In genomic region chr14:93115920-93116675, GRCh38 we compare ENCODE assay signal across 1 cellular context.
TF ChIP-seq lines count a peak whose summit lies in the region.

Gene ITPK1 (minus strand): TSS chr14:93115925. CDS start chr14:93115163, 762 bp downstream.

TF ChIP-seq in HepG2, 621 proteins besides CTCF, POLR2A, EP300 and RAD21 (continued from another document and continues in another):
- TF ChIP-seq ZMYM3 (CRISPR knock-in tag; IDR thresholded peaks at IDR 0.05): 0 out of 2 replicates have a peak, but pooled peaks have one; percentile 26
- peak; percentile 3; the same call in 1 of the 2 replicates for TF ChIP-seq PHF8 (CRISPR knock-in tag; IDR thresholded peaks at IDR 0.05)
- peak; percentile 6 for TF ChIP-seq ASH2L (IDR thresholded peaks at IDR 0.05; ENCODE audit: insufficient read length, low read depth, low read length)
- peak; percentile 57; the same call in 1 of the 2 replicates for TF ChIP-seq ETV5 (CRISPR knock-in tag; IDR thresholded peaks at IDR 0.05; ENCODE audit: borderline replicate concordance)
- peak; percentile 28; the same call in 1 of the 2 replicates for TF ChIP-seq SALL1 (CRISPR knock-in tag; IDR thresholded peaks at IDR 0.05)
- TF ChIP-seq, protein P1, sequence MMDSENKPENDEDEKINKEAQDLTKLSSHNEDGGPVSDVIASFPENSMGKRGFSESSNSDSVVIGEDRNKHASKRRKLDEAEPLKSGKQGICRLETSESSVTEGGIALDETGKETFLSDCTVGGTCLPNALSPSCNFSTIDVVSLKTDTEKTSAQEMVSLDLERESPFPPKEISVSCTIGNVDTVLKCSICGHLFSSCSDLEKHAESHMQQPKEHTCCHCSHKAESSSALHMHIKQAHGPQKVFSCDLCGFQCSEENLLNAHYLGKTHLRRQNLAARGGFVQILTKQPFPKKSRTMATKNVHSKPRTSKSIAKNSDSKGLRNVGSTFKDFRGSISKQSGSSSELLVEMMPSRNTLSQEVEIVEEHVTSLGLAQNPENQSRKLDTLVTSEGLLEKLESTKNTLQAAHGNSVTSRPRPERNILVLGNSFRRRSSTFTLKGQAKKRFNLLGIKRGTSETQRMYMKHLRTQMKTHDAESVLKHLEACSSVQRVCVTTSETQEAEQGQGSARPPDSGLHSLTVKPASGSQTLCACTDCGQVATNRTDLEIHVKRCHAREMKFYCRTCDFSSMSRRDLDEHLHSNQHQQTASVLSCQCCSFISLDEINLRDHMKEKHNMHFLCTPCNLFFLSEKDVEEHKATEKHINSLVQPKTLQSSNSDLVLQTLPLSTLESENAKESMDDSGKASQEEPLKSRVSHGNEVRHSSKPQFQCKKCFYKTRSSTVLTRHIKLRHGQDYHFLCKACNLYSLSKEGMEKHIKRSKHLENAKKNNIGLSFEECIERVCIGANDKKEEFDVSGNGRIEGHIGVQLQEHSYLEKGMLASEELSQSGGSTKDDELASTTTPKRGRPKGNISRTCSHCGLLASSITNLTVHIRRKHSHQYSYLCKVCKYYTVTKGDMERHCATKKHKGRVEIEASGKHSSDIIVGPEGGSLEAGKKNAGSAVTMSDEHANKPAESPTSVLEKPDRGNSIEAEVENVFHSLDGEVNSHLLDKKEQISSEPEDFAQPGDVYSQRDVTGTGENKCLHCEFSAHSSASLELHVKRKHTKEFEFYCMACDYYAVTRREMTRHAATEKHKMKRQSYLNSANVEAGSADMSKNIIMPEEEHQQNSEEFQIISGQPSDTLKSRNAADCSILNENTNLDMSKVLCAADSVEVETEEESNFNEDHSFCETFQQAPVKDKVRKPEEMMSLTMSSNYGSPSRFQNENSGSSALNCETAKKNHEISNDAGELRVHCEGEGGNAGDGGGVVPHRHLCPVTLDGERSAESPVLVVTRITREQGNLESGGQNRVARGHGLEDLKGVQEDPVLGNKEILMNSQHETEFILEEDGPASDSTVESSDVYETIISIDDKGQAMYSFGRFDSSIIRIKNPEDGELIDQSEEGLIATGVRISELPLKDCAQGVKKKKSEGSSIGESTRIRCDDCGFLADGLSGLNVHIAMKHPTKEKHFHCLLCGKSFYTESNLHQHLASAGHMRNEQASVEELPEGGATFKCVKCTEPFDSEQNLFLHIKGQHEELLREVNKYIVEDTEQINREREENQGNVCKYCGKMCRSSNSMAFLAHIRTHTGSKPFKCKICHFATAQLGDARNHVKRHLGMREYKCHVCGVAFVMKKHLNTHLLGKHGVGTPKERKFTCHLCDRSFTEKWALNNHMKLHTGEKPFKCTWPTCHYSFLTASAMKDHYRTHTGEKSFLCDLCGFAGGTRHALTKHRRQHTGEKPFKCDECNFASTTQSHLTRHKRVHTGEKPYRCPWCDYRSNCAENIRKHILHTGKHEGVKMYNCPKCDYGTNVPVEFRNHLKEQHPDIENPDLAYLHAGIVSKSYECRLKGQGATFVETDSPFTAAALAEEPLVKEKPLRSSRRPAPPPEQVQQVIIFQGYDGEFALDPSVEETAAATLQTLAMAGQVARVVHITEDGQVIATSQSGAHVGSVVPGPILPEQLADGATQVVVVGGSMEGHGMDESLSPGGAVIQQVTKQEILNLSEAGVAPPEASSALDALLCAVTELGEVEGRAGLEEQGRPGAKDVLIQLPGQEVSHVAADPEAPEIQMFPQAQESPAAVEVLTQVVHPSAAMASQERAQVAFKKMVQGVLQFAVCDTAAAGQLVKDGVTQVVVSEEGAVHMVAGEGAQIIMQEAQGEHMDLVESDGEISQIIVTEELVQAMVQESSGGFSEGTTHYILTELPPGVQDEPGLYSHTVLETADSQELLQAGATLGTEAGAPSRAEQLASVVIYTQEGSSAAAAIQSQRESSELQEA (CRISPR knock-in tag; IDR thresholded peaks at IDR 0.05; ENCODE audit: not compliant biosample characterization): no peak
- 0 out of 2 replicates have a peak, but pooled peaks have one; percentile 2 for TF ChIP-seq RBFOX2 (IDR thresholded peaks at IDR 0.05; ENCODE audit: low read depth, low read length)
- TF ChIP-seq ZNF629 (CRISPR knock-in tag; conservative IDR thresholded peaks at IDR 0.05): 0 out of 2 replicates have a peak, but pooled peaks have one; percentile 53
- TF ChIP-seq JUNB (CRISPR knock-in tag; IDR thresholded peaks at IDR 0.05; ENCODE audit: borderline replicate concordance): no peak
- no peak for TF ChIP-seq ZNF546 (CRISPR knock-in tag; conservative IDR thresholded peaks at IDR 0.05)
- TF ChIP-seq ZNF414 (CRISPR knock-in tag; IDR thresholded peaks at IDR 0.05): 0 out of 2 replicates have a peak, but pooled peaks have one; percentile 50
- 0 out of 2 replicates have a peak, but pooled peaks have one; percentile 37 for TF ChIP-seq POLR2G (IDR thresholded peaks at IDR 0.05; ENCODE audit: low read depth, low read length)
- peak; percentile 33 for TF ChIP-seq SRSF1 (optimal IDR thresholded peaks at IDR 0.05; ENCODE audit: low read depth, low read length)
- no peak for TF ChIP-seq SYNCRIP (IDR thresholded peaks at IDR 0.05; ENCODE audit: insufficient read depth, low read depth, low read length)
- TF ChIP-seq ZFP90 (CRISPR knock-in tag; IDR thresholded peaks at IDR 0.05; ENCODE audit: borderline replicate concordance): 0 out of 2 replicates have a peak, but pooled peaks have one; percentile 23
- TF ChIP-seq ZNF281 (CRISPR knock-in tag; IDR thresholded peaks at IDR 0.05; ENCODE audit: borderline replicate concordance): peak; percentile 25; the same call in 1 of the 2 replicates
- TF ChIP-seq ZNF672 (CRISPR knock-in tag; IDR thresholded peaks at IDR 0.05): no peak
- TF ChIP-seq KLF6 (CRISPR knock-in tag; IDR thresholded peaks at IDR 0.05): 0 out of 2 replicates have a peak, but pooled peaks have one; percentile 26
- TF ChIP-seq SAP130 (CRISPR knock-in tag; IDR thresholded peaks at IDR 0.05; ENCODE audit: low read depth): peak; percentile 37
- 0 out of 2 replicates have a peak, but pooled peaks have one; percentile 46 for TF ChIP-seq ZNF317 (CRISPR knock-in tag; IDR thresholded peaks at IDR 0.05)
- TF ChIP-seq, protein P2, sequence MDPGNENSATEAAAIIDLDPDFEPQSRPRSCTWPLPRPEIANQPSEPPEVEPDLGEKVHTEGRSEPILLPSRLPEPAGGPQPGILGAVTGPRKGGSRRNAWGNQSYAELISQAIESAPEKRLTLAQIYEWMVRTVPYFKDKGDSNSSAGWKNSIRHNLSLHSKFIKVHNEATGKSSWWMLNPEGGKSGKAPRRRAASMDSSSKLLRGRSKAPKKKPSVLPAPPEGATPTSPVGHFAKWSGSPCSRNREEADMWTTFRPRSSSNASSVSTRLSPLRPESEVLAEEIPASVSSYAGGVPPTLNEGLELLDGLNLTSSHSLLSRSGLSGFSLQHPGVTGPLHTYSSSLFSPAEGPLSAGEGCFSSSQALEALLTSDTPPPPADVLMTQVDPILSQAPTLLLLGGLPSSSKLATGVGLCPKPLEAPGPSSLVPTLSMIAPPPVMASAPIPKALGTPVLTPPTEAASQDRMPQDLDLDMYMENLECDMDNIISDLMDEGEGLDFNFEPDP (CRISPR knock-in tag; conservative IDR thresholded peaks at IDR 0.05): 0 out of 2 replicates have a peak, but pooled peaks have one; percentile 42
- TF ChIP-seq FOXC1 (CRISPR knock-in tag; IDR thresholded peaks at IDR 0.05; ENCODE audit: borderline replicate concordance): 0 out of 2 replicates have a peak, but pooled peaks have one; percentile 41
- no peak for TF ChIP-seq CBX2 (IDR thresholded peaks at IDR 0.05; ENCODE audit: low read depth, low read length)
- TF ChIP-seq CBX2 (CRISPR knock-in tag; IDR thresholded peaks at IDR 0.05; ENCODE audit: low read depth): no peak
- 0 out of 2 replicates have a peak, but pooled peaks have one; percentile 34 for TF ChIP-seq ZSCAN21 (CRISPR knock-in tag; IDR thresholded peaks at IDR 0.05; ENCODE audit: borderline replicate concordance)
- TF ChIP-seq ZSCAN31 (CRISPR knock-in tag; IDR thresholded peaks at IDR 0.05; ENCODE audit: low read depth): no peak
- TF ChIP-seq ZNF749 (CRISPR knock-in tag; IDR thresholded peaks at IDR 0.05; ENCODE audit: borderline replicate concordance): 0 out of 2 replicates have a peak, but pooled peaks have one; percentile 14
- TF ChIP-seq RARA (CRISPR knock-in tag; IDR thresholded peaks at IDR 0.05): 0 out of 2 replicates have a peak, but pooled peaks have one; percentile 15
- TF ChIP-seq ZBTB20 (CRISPR knock-in tag; IDR thresholded peaks at IDR 0.05; ENCODE audit: borderline replicate concordance, low read depth): peak; percentile 32; the same call in 1 of the 2 replicates
- TF ChIP-seq NFIC (IDR thresholded peaks at IDR 0.05; ENCODE audit: low read length): no peak
- TF ChIP-seq RFXAP (CRISPR knock-in tag; IDR thresholded peaks at IDR 0.05; ENCODE audit: borderline replicate concordance): peak; percentile 52; the same call in 1 of the 2 replicates
- TF ChIP-seq ZFAT (CRISPR knock-in tag; conservative IDR thresholded peaks at IDR 0.05): no peak
- TF ChIP-seq, protein P3, sequence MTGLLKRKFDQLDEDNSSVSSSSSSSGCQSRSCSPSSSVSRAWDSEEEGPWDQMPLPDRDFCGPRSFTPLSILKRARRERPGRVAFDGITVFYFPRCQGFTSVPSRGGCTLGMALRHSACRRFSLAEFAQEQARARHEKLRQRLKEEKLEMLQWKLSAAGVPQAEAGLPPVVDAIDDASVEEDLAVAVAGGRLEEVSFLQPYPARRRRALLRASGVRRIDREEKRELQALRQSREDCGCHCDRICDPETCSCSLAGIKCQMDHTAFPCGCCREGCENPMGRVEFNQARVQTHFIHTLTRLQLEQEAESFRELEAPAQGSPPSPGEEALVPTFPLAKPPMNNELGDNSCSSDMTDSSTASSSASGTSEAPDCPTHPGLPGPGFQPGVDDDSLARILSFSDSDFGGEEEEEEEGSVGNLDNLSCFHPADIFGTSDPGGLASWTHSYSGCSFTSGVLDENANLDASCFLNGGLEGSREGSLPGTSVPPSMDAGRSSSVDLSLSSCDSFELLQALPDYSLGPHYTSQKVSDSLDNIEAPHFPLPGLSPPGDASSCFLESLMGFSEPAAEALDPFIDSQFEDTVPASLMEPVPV (CRISPR knock-in tag; IDR thresholded peaks at IDR 0.05): peak; percentile 47; the same call in 1 of the 2 replicates
- TF ChIP-seq MXD1 (CRISPR knock-in tag; IDR thresholded peaks at IDR 0.05): peak; percentile 48; the same call in 1 of the 2 replicates
- TF ChIP-seq PTBP1 (IDR thresholded peaks at IDR 0.05; ENCODE audit: low read depth, low read length, poor library complexity, severe bottlenecking): no peak
- peak; percentile 36 for TF ChIP-seq PAXIP1 (CRISPR knock-in tag; conservative IDR thresholded peaks at IDR 0.05)
- TF ChIP-seq SP4 (CRISPR knock-in tag; IDR thresholded peaks at IDR 0.05): peak; percentile 66; the same call in 1 of the 2 replicates
